6 cellular contexts compared by ENCODE assay signal in genomic region chr2:14552286-14552685, GRCh38.
"Had no signal": no experiment of that assay in that cellular context is flagged by ENCODE, and none has a peak within 500 bp of the region (broad histone marks: within the 10 kb centered on the region; RNA-seq: fewer than 3 reads in every experiment).

No MANE protein-coding gene starts in this region.

- H3K4me3 ChIP-seq: K562 had no signal

- DNase-seq: IMR-90, KBM-7, KG1 had no signal

- H3K27ac ChIP-seq: HL-60 had no signal

- ATAC-seq: HepG2, K562 had no signal
